11 cellular contexts compared by ENCODE assay signal in genomic region chr9:16062542-16063240, GRCh38.
DNase-seq lines count a peak whose midpoint lies in the region; ATAC-seq and TF ChIP-seq lines count a peak whose summit lies in the region.
"Had no signal": no experiment of that assay in that cellular context is flagged by ENCODE, and none has a peak within 500 bp of the region (broad histone marks: within the 10 kb centered on the region; RNA-seq: fewer than 3 reads in every experiment).

No MANE protein-coding gene starts in this region.

- intact Hi-C loops in body of pancreas (cut with DNase I), result no loop called here

- DNase-seq in ELR (ENCODE audit: low read depth) (peak; percentile 98), LoVo (ENCODE audit: low spot score) (peak; percentile 32), brain microvascular endothelial cell (peak; percentile 97), osteoblast (ENCODE audit: insufficient read length, low spot score, missing footprints) (peak; percentile 83), body of pancreas (no peak), smooth muscle cell (lab: John Stamatoyannopoulos, UW; ENCODE audit: unreplicated experiment) (no peak)
- DNase-seq: NCI-H774, T-cell had no signal

- peak overlapping the region; percentile 29 for H3K4me3 ChIP-seq in brain microvascular endothelial cell (ENCODE audit: low read depth, low read length)
- no peak overlapping the region for H3K4me3 ChIP-seq in osteoblast (ENCODE audit: insufficient read depth, low read length)
- H3K4me3 ChIP-seq in body of pancreas, result no peak overlapping the region
- no peak overlapping the region for H3K4me3 ChIP-seq in smooth muscle cell
- H3K4me3 ChIP-seq: GM23338, hepatocyte had no signal

- H2AFZ ChIP-seq in osteoblast (ENCODE audit: low read length) (peak overlapping the region; percentile 13), smooth muscle cell (ENCODE audit: low read depth) (no peak overlapping the region)
- H2AFZ ChIP-seq: GM23338, hepatocyte had no signal

- no peak for ATAC-seq in GM21423 (IDR thresholded peaks at IDR 0.05; ENCODE audit: unreplicated experiment)
- ATAC-seq in body of pancreas, result no peak
- ATAC-seq: GM23338, T-cell had no signal

- no peak for TF ChIP-seq POLR2A in body of pancreas (IDR thresholded peaks at IDR 0.05)

- peaks cover 21% of the 10 kb centered on the region for H3K4me1 ChIP-seq in osteoblast (ENCODE audit: insufficient read depth, low read length)
- H3K4me1 ChIP-seq in body of pancreas, result no peaks in the 10 kb centered on the region
- no peaks in the 10 kb centered on the region for H3K4me1 ChIP-seq in smooth muscle cell (ENCODE audit: low read depth)

- peaks cover 4% of the 10 kb centered on the region for H3F3A ChIP-seq in smooth muscle cell (ENCODE audit: low read depth)

- TF ChIP-seq CTCF in brain microvascular endothelial cell (IDR thresholded peaks at IDR 0.05; ENCODE audit: low read depth, low read length, missing control alignments) (no peak), osteoblast (IDR thresholded peaks at IDR 0.05; ENCODE audit: extremely low read depth, low read depth, low read length) (no peak), body of pancreas (IDR thresholded peaks at IDR 0.05) (no peak), smooth muscle cell (IDR thresholded peaks at IDR 0.05; ENCODE audit: borderline replicate concordance, insufficient read depth, poor library complexity, severe bottlenecking) (no peak)

- H4K20me1 ChIP-seq in osteoblast (ENCODE audit: insufficient read depth, low read length) (no peaks in the 10 kb centered on the region), smooth muscle cell (ENCODE audit: low read depth) (no peaks in the 10 kb centered on the region)

- H3K27me3 ChIP-seq in brain microvascular endothelial cell (replicated peaks), result no peaks in the 10 kb centered on the region
- no peaks in the 10 kb centered on the region for H3K27me3 ChIP-seq in osteoblast (ENCODE audit: insufficient read depth, low read length)
- H3K27me3 ChIP-seq in body of pancreas, result no peaks in the 10 kb centered on the region
- H3K27me3 ChIP-seq in smooth muscle cell (ENCODE audit: low read depth), result no peaks in the 10 kb centered on the region
- H3K27me3 ChIP-seq: hepatocyte had no signal

- H3K79me2 ChIP-seq in osteoblast (ENCODE audit: insufficient read depth, low read length) (no peaks in the 10 kb centered on the region), smooth muscle cell (ENCODE audit: low read depth) (no peaks in the 10 kb centered on the region)
- H3K79me2 ChIP-seq: hepatocyte had no signal

- 86 to 87% methylated on average over 9 of the region's 9 CpGs for WGBS in body of pancreas, 2 donors
- WGBS in smooth muscle cell (ENCODE audit: low lambda C conversion rate), result 73% methylated on average over 9 of the region's 9 CpGs

- no peaks in the 10 kb centered on the region for H3K9me3 ChIP-seq in osteoblast (ENCODE audit: low read depth, low read length)
- H3K9me3 ChIP-seq in body of pancreas, result no peaks in the 10 kb centered on the region
- H3K9me3 ChIP-seq in smooth muscle cell (replicated peaks; ENCODE audit: low read depth), result no peaks in the 10 kb centered on the region

- no peak overlapping the region for H3K9ac ChIP-seq in smooth muscle cell (ENCODE audit: low read depth)

- H3K27ac ChIP-seq in brain microvascular endothelial cell (peak overlapping the region; percentile 98), osteoblast (ENCODE audit: low read depth, low read length) (peak overlapping the region; percentile 59), body of pancreas (no peak overlapping the region), smooth muscle cell (ENCODE audit: low read depth) (no peak overlapping the region)
- H3K27ac ChIP-seq: hepatocyte had no signal

- in situ Hi-C loops in brain microvascular endothelial cell (cut with HindIII; ENCODE audit: low pct_ligation_motif_present, low sequenced_read_pairs), result no loop called here

- H3K36me3 ChIP-seq in brain microvascular endothelial cell (replicated peaks) (no peaks in the 10 kb centered on the region), osteoblast (ENCODE audit: insufficient read depth, low read length) (no peaks in the 10 kb centered on the region), body of pancreas (replicated peaks in 1 of 2; ENCODE audit: insufficient read depth in 1 of 2, low read depth in 2 of 2) (no peaks in the 10 kb centered on the region), smooth muscle cell (ENCODE audit: low read depth) (no peaks in the 10 kb centered on the region)

- H3K4me2 ChIP-seq in osteoblast (ENCODE audit: insufficient read depth, low read length) (peak overlapping the region; percentile 67), smooth muscle cell (no peak overlapping the region)
- H3K4me2 ChIP-seq: GM23338, hepatocyte had no signal

Comparison
In these comparisons a context has a peak if more than half of its experiments do, and no peak if none do; other contexts are left out.
1. DNase-seq: peak in ELR (single experiment), LoVo (single experiment), brain microvascular endothelial cell (single experiment) and osteoblast (single experiment); none in body of pancreas (0 of 4) and smooth muscle cell (single experiment).
2. H3K27ac ChIP-seq: peak in brain microvascular endothelial cell (single experiment) and osteoblast (single experiment); none in body of pancreas (0 of 4) and smooth muscle cell (single experiment).